In genomic region chr9:131800366-131800765, GRCh38 we compare ENCODE assay signal across 26 cellular contexts.
"Had no signal": no experiment of that assay in that cellular context is flagged by ENCODE, and none has a peak within 500 bp of the region (broad histone marks: within the 10 kb centered on the region; RNA-seq: fewer than 3 reads in every experiment).

No MANE protein-coding gene starts in this region.

- ATAC-seq: activated CD4-positive, CD25-positive, alpha-beta regulatory T cell treated with anti-CD3 and anti-CD28 coated beads, Interleukin-2, amount 50 U/mL, for 24 hours; activated CD8-positive, alpha-beta T cell treated with anti-CD3 and anti-CD28 coated beads for 36 hours; activated T-cell treated with anti-CD3 and anti-CD28 coated beads, Interleukin-2, amount 50 U/mL, for 4 hours; activated T-helper 17 cell treated with anti-CD3 and anti-CD28 coated beads, Interleukin-2, amount 50 U/mL, for 72 hours; foreskin keratinocyte; gastrocnemius medialis; heart left ventricle had no signal

- DNase-seq: activated B cell treated with CpG ODN at 0.5 μM for 24 hours; activated CD4-positive, alpha-beta T cell treated with anti-CD3 and anti-CD28 coated beads for 48 hours; activated CD4-positive, alpha-beta T cell treated with anti-CD3 and anti-CD28 coated beads, Interleukin-2, amount 50 U/mL, for 1 hour; activated CD4-positive, alpha-beta T cell treated with anti-CD3 and anti-CD28 coated beads, Interleukin-2, amount 50 U/mL, for 48 hours; activated CD8-positive, alpha-beta memory T cell treated with anti-CD3 and anti-CD28 coated beads for 24 hours; activated CD8-positive, alpha-beta T cell treated with anti-CD3 and anti-CD28 coated beads for 36 hours; activated effector memory CD4-positive, alpha-beta T cell treated with Interleukin-2 at 50 U/mL for 16 hours; activated gamma-delta T cell treated with Interleukin-2 at 50 U/mL for 16 hours; activated naive CD4-positive, alpha-beta T cell treated with anti-CD3 and anti-CD28 coated beads, Interleukin-2, amount 50 U/mL, for 16 hours; activated naive CD4-positive, alpha-beta T cell treated with Interleukin-2 at 50 U/mL for 16 hours; activated T-cell treated with anti-CD3 and anti-CD28 coated beads, Interleukin-2, amount 50 U/mL, for 4 hours; amniotic stem cell; anterior cingulate cortex; brain microvascular endothelial cell; dorsolateral prefrontal cortex; effector memory CD4-positive, alpha-beta T cell; erythroblast; foreskin keratinocyte; gastrocnemius medialis; glutamatergic neuron; heart left ventricle; hypothalamus; T1000; WERI-Rb-1 had no signal
